1 cellular context compared by ENCODE assay signal in the genomic region with DNA sequence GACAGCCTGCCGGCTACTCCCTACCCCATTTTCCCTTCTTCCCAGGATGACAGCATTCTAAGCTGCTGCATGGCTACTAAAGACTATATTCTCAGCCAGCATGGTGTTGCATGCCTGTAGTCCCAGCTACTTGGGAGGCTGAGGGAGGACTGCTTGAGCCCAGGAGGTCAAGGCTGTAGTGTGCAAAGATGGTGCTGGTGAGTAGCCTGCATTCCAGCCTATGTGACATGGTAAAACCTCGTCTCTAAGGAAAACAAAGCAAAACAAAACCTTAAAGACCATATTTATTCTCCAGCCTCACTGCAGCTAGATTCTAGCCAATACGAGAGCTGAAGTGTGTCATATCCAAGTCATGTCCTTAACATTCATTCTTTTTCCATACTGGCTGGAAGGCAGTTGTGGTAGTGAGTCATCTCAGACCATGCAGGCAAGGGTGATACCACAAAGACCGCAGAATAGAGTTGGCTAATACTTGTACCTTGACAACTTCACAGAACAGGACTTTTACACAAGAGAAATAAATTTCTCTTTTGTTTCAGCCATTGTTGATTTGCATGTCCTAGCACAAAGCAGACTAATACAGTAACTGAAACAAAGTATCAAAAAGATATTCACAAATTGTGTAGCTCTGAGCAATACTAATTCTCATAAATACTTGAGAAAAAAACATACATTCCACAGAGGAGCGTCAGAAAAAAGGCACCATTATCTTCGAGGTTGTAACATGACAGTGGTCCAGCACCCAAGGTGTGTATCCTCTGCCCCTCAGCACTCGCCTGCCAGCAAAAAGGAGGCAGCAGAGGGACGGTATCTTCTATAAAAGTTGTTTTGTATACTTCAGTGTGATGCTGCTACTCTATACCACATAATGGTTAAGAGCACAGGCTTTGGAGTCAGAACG.
TF ChIP-seq lines count a peak whose summit lies in the region.

No MANE protein-coding gene starts in this region.

TF ChIP-seq in SK-N-SH, 30 proteins besides CTCF, POLR2A, EP300 and RAD21 (continued from another document):
- no peak for TF ChIP-seq FOXM1 (IDR thresholded peaks at IDR 0.05; ENCODE audit: low read depth)
